ENCODE assay signal across 17 cellular contexts in the genomic region with DNA sequence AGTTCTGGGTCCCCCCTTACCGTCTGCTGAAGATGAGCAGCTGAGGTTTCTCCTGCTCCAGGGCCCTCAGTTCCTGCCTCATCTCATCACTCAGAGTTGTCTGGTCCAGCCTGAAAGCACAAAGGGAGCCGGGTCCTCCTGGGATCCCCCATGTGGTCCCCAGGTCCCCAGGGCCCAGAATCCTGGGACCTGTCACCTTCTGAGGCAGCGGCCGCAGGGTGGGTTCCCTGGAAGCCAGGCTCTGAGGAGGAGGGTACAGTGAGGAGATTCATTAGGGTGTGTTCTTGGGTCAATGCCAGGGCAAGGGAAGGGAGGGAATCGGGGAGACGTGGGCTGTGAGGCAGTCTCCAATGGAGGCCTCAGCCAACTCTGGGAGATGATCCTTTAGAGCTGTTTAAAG.
"Had no signal": no experiment of that assay in that cellular context is flagged by ENCODE, and none has a peak within 500 bp of the region (broad histone marks: within the 10 kb centered on the region; RNA-seq: fewer than 3 reads in every experiment).

No MANE protein-coding gene starts in this region.

- H3K27ac Mint-ChIP-seq: activated B cell treated with CpG ODN at 0.5 μM for 24 hours; activated T-helper 1 cell treated with anti-CD3 and anti-CD28 coated beads, Interleukin-12 subunit alpha, Interleukin-12 subunit beta, Interleukin-2, Interleukin-4 antibody, amounts not matched to agents 30 ng/mL and 10 ng/mL and 1 ng/mL, durations not matched to agents 14 hours and 24 hours and 36 hours had no signal

- H3K27me3 Mint-ChIP-seq: activated B cell treated with CpG ODN at 0.5 μM for 24 hours had no signal

- H3K4me3 ChIP-seq: coronary artery, heart left ventricle, left ventricle myocardium inferior, skin epidermis, transverse colon had no signal

- H3K4me1 Mint-ChIP-seq: activated B cell treated with CpG ODN at 0.5 μM for 24 hours had no signal

- FAIRE-seq: frontal cortex, TTC549 had no signal

- H3K27ac ChIP-seq: coronary artery, heart left ventricle, left ventricle myocardium inferior, transverse colon had no signal

- ATAC-seq: heart left ventricle had no signal

- H3K36me3 ChIP-seq: transverse colon had no signal

- DNase-seq: activated B cell treated with CpG ODN at 0.5 μM for 24 hours; activated CD8-positive, alpha-beta memory T cell treated with anti-CD3 and anti-CD28 coated beads, Interleukin-2, amount 50 U/mL, for 4 hours; effector CD4-positive, alpha-beta T cell; heart left ventricle; islet precursor cell; left ventricle myocardium inferior; mesenchymal stem cell; retina; SIG-M5; substantia nigra; T-helper 2 cell; transverse colon had no signal

- H3K27me3 ChIP-seq: heart left ventricle, transverse colon had no signal

- H3K4me3 Mint-ChIP-seq: activated B cell treated with CpG ODN at 0.5 μM for 24 hours; activated T-helper 1 cell treated with anti-CD3 and anti-CD28 coated beads, Interleukin-12 subunit alpha, Interleukin-12 subunit beta, Interleukin-2, Interleukin-4 antibody, amounts not matched to agents 30 ng/mL and 10 ng/mL and 1 ng/mL, durations not matched to agents 14 hours and 24 hours and 36 hours had no signal

- H3K9me3 Mint-ChIP-seq: activated B cell treated with CpG ODN at 0.5 μM for 24 hours; activated T-helper 1 cell treated with anti-CD3 and anti-CD28 coated beads, Interleukin-12 subunit alpha, Interleukin-12 subunit beta, Interleukin-2, Interleukin-4 antibody, amounts not matched to agents 30 ng/mL and 10 ng/mL and 1 ng/mL, durations not matched to agents 14 hours and 24 hours and 36 hours had no signal

- H3K9me3 ChIP-seq: heart left ventricle, left ventricle myocardium inferior, transverse colon had no signal

- H3K4me1 ChIP-seq: heart left ventricle, left ventricle myocardium inferior, transverse colon had no signal
